Comparison of ENCODE assay signal across 19 cellular contexts in genomic region chr10:11108356-11108755, GRCh38.
A peak's percentile ranks its signal among the peaks of the same experiment; 100 is the strongest.
DNase-seq lines count a peak whose midpoint lies in the region; ATAC-seq and TF ChIP-seq lines count a peak whose summit lies in the region.
"Had no signal": no experiment of that assay in that cellular context is flagged by ENCODE, and none has a peak within 500 bp of the region (broad histone marks: within the 10 kb centered on the region; RNA-seq: fewer than 3 reads in every experiment).

No MANE protein-coding gene starts in this region.

- DNase-seq in left ventricle myocardium superior (no peak), left cardiac atrium (no peak), caudate nucleus (lab: John Stamatoyannopoulos, UW) (peak in 3 of 61 donors; percentile 15 to 23 (median 22)), tibial nerve (ENCODE audit: low spot score in 2 of 2) (no peak), left colon (no peak), GM19240 (ENCODE audit: insufficient read length, low spot score) (no peak)
- DNase-seq: EL, GF-D8, IMR-90, NCI-H1105, NCI-H2029 treated with DMSO at 0.1 percent for 48 hours, NCI-H2171 treated with DMSO at 0.1 percent for 48 hours, NCI-H446, NCI-H526, Right ventricle myocardium superior had no signal

- H3K27ac ChIP-seq in caudate nucleus (ENCODE audit: low read depth, low read length) (peak overlapping the region; percentile 2), layer of hippocampus (ENCODE audit: low read depth, low read length) (peak overlapping the region; percentile 3), tibial nerve (peak overlapping the region; percentile 73 to 91 (median 86))
- H3K27ac ChIP-seq: A549, KMS-11 had no signal

- intact Hi-C loops in left ventricle myocardium superior (cut with micrococcal nuclease) (no loop called here), left cardiac atrium (cut with DNase I) (no loop called here), left colon (cut with DNase I, micrococcal nuclease) (no loop called here)

- ATAC-seq in left ventricle myocardium superior: peak; percentile 28
- ATAC-seq in left cardiac atrium: no peak
- no peak for ATAC-seq in GM21528 (IDR thresholded peaks at IDR 0.05; ENCODE audit: low FRiP score, unreplicated experiment)
- no peak for ATAC-seq in left colon
- ATAC-seq: A549 had no signal

- TF ChIP-seq POLR2A in tibial nerve (IDR thresholded peaks at IDR 0.05): no peak

- H3K4me3 ChIP-seq in tibial nerve: no peak overlapping the region
- H3K4me3 ChIP-seq: A549 had no signal

- TF ChIP-seq EP300 in tibial nerve (IDR thresholded peaks at IDR 0.05): peak in 1 of 2 donors; percentile 58

- no peaks in the 10 kb centered on the region for H3K9me3 ChIP-seq in tibial nerve
- H3K9me3 ChIP-seq: A549 had no signal

- peaks cover 0 to 75% (median 11%) of the 10 kb centered on the region in 4 donors for H3K4me1 ChIP-seq in tibial nerve
- H3K4me1 ChIP-seq: A549 had no signal

- no peaks in the 10 kb centered on the region for H3K36me3 ChIP-seq in tibial nerve

- H3K27me3 ChIP-seq in layer of hippocampus (ENCODE audit: control insufficient read depth, insufficient read depth, low read length) (no peaks in the 10 kb centered on the region), tibial nerve (no peaks in the 10 kb centered on the region)

- TF ChIP-seq CTCF in tibial nerve (IDR thresholded peaks at IDR 0.05): no peak

- 58 to 60% methylated on average over 5 of the region's 5 CpGs for WGBS in tibial nerve, 2 donors

Comparison
In these comparisons a context has a peak if more than half of its experiments do, and no peak if none do; other contexts are left out.
1. H3K27ac ChIP-seq: peak in every context shown above with its lines; median percentile 86 in tibial nerve; 3 in layer of hippocampus; 2 in caudate nucleus.